Comparison of ENCODE assay signal across 24 cellular contexts in genomic region chr5:113871972-113872371, GRCh38.
"Had no signal": no experiment of that assay in that cellular context is flagged by ENCODE, and none has a peak within 500 bp of the region (broad histone marks: within the 10 kb centered on the region; RNA-seq: fewer than 3 reads in every experiment).

No MANE protein-coding gene starts in this region.

- H3K36me3 ChIP-seq: neural progenitor cell, ovary, right lobe of liver, sigmoid colon, stomach, thoracic aorta, thyroid gland, tibial nerve, vagina had no signal

- H3K4me3 ChIP-seq: neural progenitor cell, ovary, psoas muscle, right lobe of liver, sigmoid colon, stomach, thoracic aorta, thyroid gland, tibial nerve, vagina had no signal

- H3K9me3 ChIP-seq: ovary, psoas muscle, right lobe of liver, thoracic aorta, thyroid gland, tibial nerve, vagina had no signal

- H3K27ac ChIP-seq: neural progenitor cell, ovary, parathyroid adenoma, psoas muscle, right lobe of liver, sigmoid colon, stomach, thoracic aorta, thyroid gland, tibial nerve, vagina had no signal

- H3K4me1 ChIP-seq: neural progenitor cell, parathyroid adenoma, psoas muscle, right lobe of liver, sigmoid colon, stomach, thyroid gland, tibial nerve, vagina had no signal

- DNase-seq: natural killer cell; occipital lobe; ovary; posterior cingulate gyrus; psoas muscle; right cardiac atrium; right lobe of liver; sigmoid colon; small intestine; stimulated activated CD4-positive, alpha-beta T cell treated with anti-CD3 and anti-CD28 coated beads, Interleukin-15, amount 100 ng/mL, for 24 hours; stimulated activated CD4-positive, alpha-beta T cell treated with anti-CD3 and anti-CD28 coated beads, Interleukin-2, amount 100 ng/mL, for 24 hours; stimulated activated CD4-positive, alpha-beta T cell treated with anti-CD3 and anti-CD28 coated beads, Interleukin-2, amount 100 ng/mL, for 48 hours; stimulated activated CD4-positive, alpha-beta T cell treated with anti-CD3 and anti-CD28 coated beads, Interleukin-4, amount 100 ng/mL, for 24 hours; stimulated activated naive B cell treated with anti-CD40 and anti-IgM and Interleukin-4, amounts not matched to agents 10 μg/mL and 1 μg/mL and 100 μg/mL, for 72 hours; stimulated activated naive CD4-positive, alpha-beta T cell treated with Interleukin-2 at 50 U/mL for 16 hours; stomach; thyroid gland; trophoblast cell had no signal

- ATAC-seq: natural killer cell; psoas muscle; right cardiac atrium; right lobe of liver; stimulated activated effector memory CD8-positive, alpha-beta T cell treated with anti-CD3 and anti-CD28 coated beads, Interleukin-12 subunit alpha, Interleukin-12 subunit beta, amount 100 ng/mL, for 72 hours; stimulated activated naive B cell treated with anti-CD40 and anti-IgM and Interleukin-4, amounts not matched to agents 10 μg/mL and 1 μg/mL and 100 μg/mL, for 72 hours had no signal

- H3K27me3 ChIP-seq: neural progenitor cell, ovary, right lobe of liver, sigmoid colon, stomach, thyroid gland, tibial nerve, vagina had no signal
